8 cellular contexts compared by ENCODE assay signal in the genomic region with DNA sequence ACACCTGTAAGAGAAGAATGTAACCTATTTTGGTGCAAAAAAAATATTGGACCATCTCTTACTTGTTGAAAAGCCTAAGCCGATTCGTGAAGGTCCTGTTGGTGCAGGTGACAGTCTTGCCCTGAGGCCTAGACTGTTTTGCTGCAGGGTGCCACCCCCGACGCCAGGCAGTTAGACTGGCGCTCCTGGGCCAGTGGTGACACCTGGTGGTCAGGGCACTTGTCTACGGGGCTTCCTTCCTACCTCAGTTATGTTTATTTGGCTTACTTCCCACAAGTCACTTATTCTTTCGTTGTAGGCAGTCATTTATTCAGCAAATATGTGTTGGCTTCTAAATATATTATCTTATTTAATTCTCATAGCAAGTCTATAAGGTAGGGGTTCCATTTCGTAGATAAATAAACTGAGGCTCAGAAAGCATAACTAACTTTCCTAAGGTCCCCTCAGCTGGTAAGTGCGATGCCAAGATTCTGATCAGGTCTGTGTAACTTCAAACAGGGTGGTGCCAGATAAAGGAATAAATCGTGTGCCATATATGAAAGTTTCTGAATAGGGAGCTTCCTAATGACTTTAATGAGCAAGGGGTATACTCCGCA. TPM values are rescaled to one million over a fixed set of nuclear protein-coding genes. Genes with fewer than 3 reads are reported as not detected.
DNase-seq lines count a peak whose midpoint lies in the region; ATAC-seq and TF ChIP-seq lines count a peak whose summit lies in the region.

No MANE protein-coding gene starts in this region.

- DNase-seq in DMS114 treated with DMSO at 0.1 percent for 48 hours (lab: John Stamatoyannopoulos, UW; ENCODE audit: unreplicated experiment) (peak; percentile 22), HT1080 (ENCODE audit: low read depth) (peak; percentile 55), Panc1 (ENCODE audit: low read depth, low spot score) (peak; percentile 46), foreskin keratinocyte (peak in 1 of 2 donors; percentile 40), retinal pigment epithelial cell (ENCODE audit: low read depth) (no peak), hippocampal formation (lab: John Stamatoyannopoulos, UW) (no peak)
- DNase-seq in activated T-cell treated with anti-CD3 and anti-CD28 coated beads, Interleukin-2, amount 50 U/mL, for 4 hours: peak; percentile 75

- TF ChIP-seq CTCF in Panc1 (IDR thresholded peaks at IDR 0.05) (peak; percentile 86), foreskin keratinocyte (conservative IDR thresholded peaks at IDR 0.05) (peak; percentile 77), retinal pigment epithelial cell (conservative IDR thresholded peaks at IDR 0.05; ENCODE audit: low read depth, low read length) (peak; percentile 83)

- H3K27me3 ChIP-seq in Panc1 (ENCODE audit: control insufficient read depth, insufficient read depth, low read length) (no peaks in the 10 kb centered on the region), foreskin keratinocyte (no peaks in the 10 kb centered on the region)

- peaks cover 6% of the 10 kb centered on the region for H3K4me1 ChIP-seq in Panc1 (ENCODE audit: control insufficient read depth, insufficient read depth, low read length)
- H3K4me1 ChIP-seq in foreskin keratinocyte: peaks cover 12% of the 10 kb centered on the region

- H3K4me3 Mint-ChIP-seq in activated T-cell treated with anti-CD3 and anti-CD28 coated beads, Interleukin-2, amount 50 U/mL, for 4 hours: peak overlapping the region; percentile 95

- intact Hi-C loops in Panc1 (cut with micrococcal nuclease; ENCODE audit: unreplicated experiment): loop anchor here (2.0 kb wide), 1 partner anchor 55 kb away; no protein-coding TSS in a partner anchor

- H3K36me3 ChIP-seq in Panc1 (ENCODE audit: control insufficient read depth, insufficient read depth, low read length): no peaks in the 10 kb centered on the region

- peak; percentile 39 for ATAC-seq in GM21367 (IDR thresholded peaks at IDR 0.05; ENCODE audit: unreplicated experiment)
- ATAC-seq in Panc1: peak; percentile 83
- peak; percentile 51 to 57 for ATAC-seq in activated T-cell treated with anti-CD3 and anti-CD28 coated beads, Interleukin-2, amount 50 U/mL, for 4 hours
- peak; percentile 59 for ATAC-seq in foreskin keratinocyte

- no peaks in the 10 kb centered on the region for H3K27me3 Mint-ChIP-seq in activated T-cell treated with anti-CD3 and anti-CD28 coated beads, Interleukin-2, amount 50 U/mL, for 4 hours (ENCODE audit: low read depth)

- H3K27ac ChIP-seq in Panc1 (ENCODE audit: low read length): no peak overlapping the region
- no peak overlapping the region for H3K27ac ChIP-seq in foreskin keratinocyte

- POLR2A ChIA-PET in Panc1 (lab: Charles Lee): no interaction called here

- H3K4me3 ChIP-seq in Panc1 (ENCODE audit: low read depth in 2 of 2, low read length in 2 of 2): peak overlapping the region in 1 of 2 experiments; percentile 11; a peak in 1 of 4 replicates
- H3K4me3 ChIP-seq in retinal pigment epithelial cell (ENCODE audit: low read length): no peak overlapping the region

- H3K9me3 ChIP-seq in Panc1 (ENCODE audit: control insufficient read depth, insufficient read depth, low read depth, low read length): no peaks in the 10 kb centered on the region

- TSS peak; percentile 64 for BruUV-seq in Panc1 (replicated peaks; lab: Mats Ljungman, UMichigan)

- peaks cover 41% of the 10 kb centered on the region for H3K4me1 Mint-ChIP-seq in activated T-cell treated with anti-CD3 and anti-CD28 coated beads, Interleukin-2, amount 50 U/mL, for 4 hours (ENCODE audit: low read depth)

- no peaks in the 10 kb centered on the region for H3K9me3 Mint-ChIP-seq in activated T-cell treated with anti-CD3 and anti-CD28 coated beads, Interleukin-2, amount 50 U/mL, for 4 hours

- CTCF ChIA-PET in Panc1 (lab: Charles Lee): interaction anchor here (0.6 to 2.2 kb wide), 2 partner anchors 50 to 107 kb away, joined by 3 to 6 read pairs; no protein-coding TSS in a partner anchor

- H3K36me3 Mint-ChIP-seq in activated T-cell treated with anti-CD3 and anti-CD28 coated beads, Interleukin-2, amount 50 U/mL, for 4 hours (ENCODE audit: insufficient read depth): no peaks in the 10 kb centered on the region

- in situ Hi-C loops in Panc1 (cut with HindIII; ENCODE audit: low pct_unique_long_range_greater_than_20kb, low sequenced_read_pairs): no loop called here

RNA-seq across cellular contexts. Expression of a gene that starts 1.9 kb away (rescaled TPM):
- total RNA-seq in HT1080 (2014; rRNA removed; shearing (Covaris generic)): 7.6 and 7.8 TPM in 2 replicates
- polyA plus RNA-seq in HT1080 (2015; cell fraction: cytosol; rRNA removed): 6.8 and 8.1 TPM in 2 replicates
- polyA plus RNA-seq in HT1080 (2015; cell fraction: nucleus; rRNA removed): 4.4 and 4.6 TPM in 2 replicates
- total RNA-seq in Panc1 (2021; ENCODE audit: unreplicated experiment) (5.4 TPM), foreskin keratinocyte (3.2 and 3.6 TPM in 2 replicates)
- polyA plus RNA-seq in Panc1 (2012; ENCODE audit: insufficient read length): 1.6 TPM
- total RNA-seq in activated T-cell treated with anti-CD3 and anti-CD28 coated beads, Interleukin-2, amount 50 U/mL, for 4 hours: 1 to 10 TPM; 5.1 to 7.3 (median 6.4) TPM
- polyA plus RNA-seq in foreskin keratinocyte: 0.75 and 0.78 TPM in 2 replicates

Comparison
In these comparisons a context has a peak if more than half of its experiments do, and no peak if none do; other contexts are left out.
1. DNase-seq: peak in DMS114 treated with DMSO at 0.1 percent for 48 hours (single experiment), HT1080 (single experiment), Panc1 (single experiment) and activated T-cell treated with anti-CD3 and anti-CD28 coated beads, Interleukin-2, amount 50 U/mL, for 4 hours (single experiment); none in retinal pigment epithelial cell (single experiment) and hippocampal formation (0 of 2).
2. Peak in every context shown above with its lines, with median percentiles within 50 percentile points of each other: ATAC-seq and CTCF ChIP-seq.